In genomic region chr11:94803491-94803890, GRCh38 we compare ENCODE assay signal across 27 cellular contexts. TPM values are rescaled to one million over a fixed set of nuclear protein-coding genes. Genes with fewer than 3 reads are reported as not detected.
A peak's percentile ranks its signal among the peaks of the same experiment; 100 is the strongest.
DNase-seq lines count a peak whose midpoint lies in the region; ATAC-seq and TF ChIP-seq lines count a peak whose summit lies in the region.
"Had no signal": no experiment of that assay in that cellular context is flagged by ENCODE, and none has a peak within 500 bp of the region (broad histone marks: within the 10 kb centered on the region; RNA-seq: fewer than 3 reads in every experiment).

No MANE protein-coding gene starts in this region.

- H3K36me3 ChIP-seq in left ventricle myocardium inferior = peaks cover 25% of the 10 kb centered on the region
- H3K36me3 ChIP-seq in muscle layer of duodenum (ENCODE audit: control insufficient read depth in 1 of 2, insufficient read depth in 2 of 2, low read length in 2 of 2) = peaks cover 0 to 17% of the 10 kb centered on the region in 2 donors
- peaks cover 26% of the 10 kb centered on the region for H3K36me3 ChIP-seq in suprapubic skin
- H3K36me3 ChIP-seq in smooth muscle cell (ENCODE audit: low read depth) = peaks cover 14% of the 10 kb centered on the region
- H3K36me3 ChIP-seq: breast epithelium, SJSA1 had no signal

- TF ChIP-seq CTCF in left ventricle myocardium inferior (IDR thresholded peaks at IDR 0.05; ENCODE audit: borderline replicate concordance) = no peak
- TF ChIP-seq CTCF in suprapubic skin (IDR thresholded peaks at IDR 0.05) = no peak
- no peak for TF ChIP-seq CTCF in nephron progenitor cell (IDR thresholded peaks at IDR 0.05)
- TF ChIP-seq CTCF in smooth muscle cell (IDR thresholded peaks at IDR 0.05; ENCODE audit: borderline replicate concordance, insufficient read depth, poor library complexity, severe bottlenecking) = no peak

- H3K4me1 ChIP-seq in left ventricle myocardium inferior (peaks cover 59% of the 10 kb centered on the region), muscle layer of duodenum (ENCODE audit: control insufficient read depth in 1 of 2, insufficient read depth in 2 of 2, low read length in 2 of 2) (peaks cover 12 to 49% of the 10 kb centered on the region in 2 donors), suprapubic skin (peaks cover 43% of the 10 kb centered on the region), smooth muscle cell (ENCODE audit: low read depth) (no peaks in the 10 kb centered on the region)
- H3K4me1 ChIP-seq: breast epithelium, SJSA1 had no signal

- peak overlapping the region; percentile 15 for H3K27ac ChIP-seq in left ventricle myocardium inferior (replicated peaks)
- H3K27ac ChIP-seq in muscle layer of duodenum (ENCODE audit: low read length) = peak overlapping the region; percentile 6
- peak overlapping the region; percentile 3 for H3K27ac ChIP-seq in suprapubic skin
- H3K27ac ChIP-seq in smooth muscle cell (ENCODE audit: low read depth) = no peak overlapping the region
- H3K27ac ChIP-seq: 22Rv1, adrenal gland, breast epithelium, KMS-11, pancreas, SJSA1, upper lobe of left lung had no signal

- no peaks in the 10 kb centered on the region for H3K9me3 Mint-ChIP-seq in nephron progenitor cell
- H3K9me3 Mint-ChIP-seq: CD4-positive, alpha-beta T cell; nephron had no signal

- H3K27me3 Mint-ChIP-seq in nephron progenitor cell (ENCODE audit: low read depth, poor library complexity) = no peaks in the 10 kb centered on the region
- H3K27me3 Mint-ChIP-seq: CD4-positive, alpha-beta T cell had no signal

- peaks cover 33% of the 10 kb centered on the region for H3F3A ChIP-seq in smooth muscle cell (ENCODE audit: low read depth)

- TF ChIP-seq EP300 in suprapubic skin (IDR thresholded peaks at IDR 0.05) = no peak

- H3K27ac Mint-ChIP-seq in nephron progenitor cell = no peak overlapping the region
- H3K27ac Mint-ChIP-seq: CD4-positive, alpha-beta T cell; nephron had no signal

- no peak overlapping the region for H3K4me3 Mint-ChIP-seq in nephron progenitor cell
- H3K4me3 Mint-ChIP-seq: CD4-positive, alpha-beta T cell; nephron had no signal

- no peaks in the 10 kb centered on the region for H3K27me3 ChIP-seq in left ventricle myocardium inferior (ENCODE audit: low read depth)
- no peaks in the 10 kb centered on the region for H3K27me3 ChIP-seq in muscle layer of duodenum (ENCODE audit: low read depth, low read length)
- no peaks in the 10 kb centered on the region for H3K27me3 ChIP-seq in suprapubic skin
- H3K27me3 ChIP-seq in smooth muscle cell (ENCODE audit: low read depth) = no peaks in the 10 kb centered on the region
- H3K27me3 ChIP-seq: adrenal gland, breast epithelium, heart right ventricle, pancreas, right lobe of liver, SJSA1, upper lobe of left lung had no signal

- intact Hi-C loops in left ventricle myocardium inferior (cut with micrococcal nuclease) = no loop called here
- intact Hi-C loops in left cardiac atrium (cut with DNase I) = loop anchor here in 1 of 2 donors (5.0 kb wide), 2 partner anchors 34 to 54 kb away; no protein-coding TSS in a partner anchor

- ATAC-seq in left cardiac atrium = no peak
- ATAC-seq: esophagus mucosa, heart right ventricle, pancreas had no signal

- peaks cover 90% of the 10 kb centered on the region for H4K20me1 ChIP-seq in smooth muscle cell (ENCODE audit: low read depth)

- H3K9ac ChIP-seq in smooth muscle cell (ENCODE audit: low read depth) = no peak overlapping the region
- H3K9ac ChIP-seq: KMS-11 had no signal

- H3K9me3 ChIP-seq in left ventricle myocardium inferior (replicated peaks) = no peaks in the 10 kb centered on the region
- H3K9me3 ChIP-seq in muscle layer of duodenum (ENCODE audit: control insufficient read depth in 1 of 2, low read length in 2 of 2) = no peaks in the 10 kb centered on the region
- no peaks in the 10 kb centered on the region for H3K9me3 ChIP-seq in suprapubic skin
- H3K9me3 ChIP-seq in smooth muscle cell (replicated peaks; ENCODE audit: low read depth) = no peaks in the 10 kb centered on the region
- H3K9me3 ChIP-seq: adrenal gland, breast epithelium, heart right ventricle, pancreas, right lobe of liver, SJSA1, upper lobe of left lung had no signal

- H3K4me3 ChIP-seq in left ventricle myocardium inferior = no peak overlapping the region
- H3K4me3 ChIP-seq in muscle layer of duodenum (ENCODE audit: low read depth in 1 of 2, low read length in 2 of 2) = no peak overlapping the region
- no peak overlapping the region for H3K4me3 ChIP-seq in suprapubic skin
- H3K4me3 ChIP-seq in smooth muscle cell = no peak overlapping the region
- H3K4me3 ChIP-seq: adrenal gland, breast epithelium, heart right ventricle, pancreas, right lobe of liver, SJSA1, upper lobe of left lung had no signal

- H2AFZ ChIP-seq in smooth muscle cell (ENCODE audit: low read depth) = no peak overlapping the region

- DNase-seq in left ventricle myocardium inferior (no peak), left cardiac atrium (no peak), fibroblast of gingiva (ENCODE audit: low read depth) (peak; percentile 62), suprapubic skin (ENCODE audit: low spot score in 2 of 2) (no peak), nephron progenitor cell (no peak), HPDE6-E6E7 (ENCODE audit: extremely low spot score) (no peak), smooth muscle cell (lab: John Stamatoyannopoulos, UW; ENCODE audit: unreplicated experiment) (no peak)
- DNase-seq: activated gamma-delta T cell; adrenal gland; CD4-positive, alpha-beta T cell; effector memory CD4-positive, alpha-beta T cell; heart right ventricle; midbrain; NCI-H1694 treated with DMSO at 0.1 percent for 48 hours; NCI-H2171 treated with DMSO at 0.1 percent for 48 hours; NCI-H524 treated with DMSO at 0.1 percent for 48 hours; pancreas; right lobe of liver; stimulated activated CD8-positive, alpha-beta memory T cell treated with anti-CD3 and anti-CD28 coated beads, Interleukin-4, amount 100 ng/mL, for 48 hours; upper lobe of left lung had no signal

- TF ChIP-seq POLR2A in suprapubic skin (IDR thresholded peaks at IDR 0.05) = no peak

- no peak overlapping the region for H3K4me2 ChIP-seq in smooth muscle cell
- H3K4me2 ChIP-seq: KMS-11 had no signal

- peaks cover 12% of the 10 kb centered on the region for H3K4me1 Mint-ChIP-seq in nephron progenitor cell

- H3K36me3 Mint-ChIP-seq in nephron progenitor cell (ENCODE audit: low read depth) = peaks cover 62% of the 10 kb centered on the region

- peaks cover 90% of the 10 kb centered on the region for H3K79me2 ChIP-seq in smooth muscle cell (ENCODE audit: low read depth)

RNA-seq across cellular contexts. Expression of gene AMOTL1, which starts 35.3 kb away (rescaled TPM):
- total RNA-seq in left ventricle myocardium inferior = 61.1 TPM
- total RNA-seq in left cardiac atrium = 100 to 1,000 TPM in 1 of 2 donors, 10 to 100 TPM in 1; 60.6 to 106 TPM
- 10 to 100 TPM; 69.7 to 86.9 (median 79.4) TPM for total RNA-seq in suprapubic skin
- total RNA-seq in smooth muscle cell = 61.0 and 63.5 TPM in 2 replicates
- 23.4 and 23.8 TPM in 2 replicates for polyA plus RNA-seq in smooth muscle cell
